In genomic region chr3:38707730-38708129, GRCh38 we compare ENCODE assay signal across 16 cellular contexts. TPM values are rescaled to one million over a fixed set of nuclear protein-coding genes. Genes with fewer than 3 reads are reported as not detected.
A peak's percentile ranks its signal among the peaks of the same experiment; 100 is the strongest.
DNase-seq lines count a peak whose midpoint lies in the region; ATAC-seq, FAIRE-seq and TF ChIP-seq lines count a peak whose summit lies in the region.
"Had no signal": no experiment of that assay in that cellular context is flagged by ENCODE, and none has a peak within 500 bp of the region (broad histone marks: within the 10 kb centered on the region; RNA-seq: fewer than 3 reads in every experiment).

No MANE protein-coding gene starts in this region.

- H3K4me1 Mint-ChIP-seq in activated naive CD8-positive, alpha-beta T cell treated with anti-CD3 and anti-CD28 coated beads, Interleukin-2, amount 50 U/mL, for 24 hours: no peaks in the 10 kb centered on the region

- no peak overlapping the region for H2BK120ac ChIP-seq in H1 (replicated peaks; ENCODE audit: low read depth, low read length)

- H3K4me1 ChIP-seq in heart right ventricle: no peaks in the 10 kb centered on the region
- no peaks in the 10 kb centered on the region for H3K4me1 ChIP-seq in Loucy (ENCODE audit: insufficient read depth, low read length, poor library complexity, severe bottlenecking)
- no peaks in the 10 kb centered on the region; a peak in 2 of 7 replicates for H3K4me1 ChIP-seq in H1 (replicated peaks in 1 of 4; ENCODE audit: control insufficient read depth in 3 of 4, insufficient read depth in 4 of 4, low read length in 3 of 4)
- no peaks in the 10 kb centered on the region for H3K4me1 ChIP-seq in testis
- no peaks in the 10 kb centered on the region for H3K4me1 ChIP-seq in uterus

- TF ChIP-seq POLR2A in H1 (IDR thresholded peaks at IDR 0.05; ENCODE audit: control extremely low read depth in 1 of 2, low read depth in 2 of 2, low read length in 2 of 2) (no peak), testis (IDR thresholded peaks at IDR 0.05) (no peak), uterus (IDR thresholded peaks at IDR 0.05) (no peak)

- peaks cover 0 to 4% (median 0%) of the 10 kb centered on the region in 7 donors for H3K27me3 ChIP-seq in heart right ventricle
- peaks cover 7% of the 10 kb centered on the region for H3K27me3 ChIP-seq in Loucy (ENCODE audit: insufficient read depth, low read length, poor library complexity, severe bottlenecking)
- H3K27me3 ChIP-seq in H1 (replicated peaks in 1 of 4; ENCODE audit: control insufficient read depth in 3 of 4, extremely low read depth in 1 of 4, insufficient read depth in 3 of 4, low read length in 3 of 4): no peaks in the 10 kb centered on the region
- H3K27me3 ChIP-seq in testis: no peaks in the 10 kb centered on the region
- H3K27me3 ChIP-seq in uterus: no peaks in the 10 kb centered on the region

- H3K14ac ChIP-seq in H1 (ENCODE audit: insufficient read length): no peak overlapping the region

- H2AK5ac ChIP-seq in H1 (ENCODE audit: low read depth, low read length): no peak overlapping the region

- no peak overlapping the region for H2BK15ac ChIP-seq in H1 (ENCODE audit: low read length)

- H3K27ac Mint-ChIP-seq in activated naive CD8-positive, alpha-beta T cell treated with anti-CD3 and anti-CD28 coated beads, Interleukin-2, amount 50 U/mL, for 24 hours: no peak overlapping the region
- H3K27ac Mint-ChIP-seq: effector memory CD8-positive, alpha-beta T cell; stimulated activated naive CD8-positive, alpha-beta T cell treated with anti-CD3 and anti-CD28 coated beads, Interleukin-15, Interleukin-2, amounts not matched to agents 100 ng/mL and 50 ng/mL, for 24 hours had no signal

- no peak overlapping the region for H2BK12ac ChIP-seq in H1 (ENCODE audit: low read depth, low read length)

- H3K27me3 Mint-ChIP-seq in activated naive CD8-positive, alpha-beta T cell treated with anti-CD3 and anti-CD28 coated beads, Interleukin-2, amount 50 U/mL, for 24 hours: peaks cover 18% of the 10 kb centered on the region

- H3K79me2 ChIP-seq in Loucy (ENCODE audit: insufficient read depth, low read length) (no peaks in the 10 kb centered on the region), H1 (ENCODE audit: control insufficient read depth in 1 of 2, insufficient read depth in 2 of 2, low read length in 2 of 2) (no peaks in the 10 kb centered on the region)

- H2BK5ac ChIP-seq in H1 (ENCODE audit: low read depth, low read length): no peak overlapping the region

- TF ChIP-seq EP300 in H1 (IDR thresholded peaks at IDR 0.05; ENCODE audit: borderline replicate concordance in 1 of 2, low read depth in 2 of 2, low read length in 2 of 2): no peak

- H3K9ac ChIP-seq in Loucy (ENCODE audit: low read depth, low read length, poor library complexity, severe bottlenecking) (no peak overlapping the region), H1 (replicated peaks in 1 of 4; ENCODE audit: extremely low read depth in 1 of 4, low read depth in 3 of 4, low read length in 3 of 4) (no peak overlapping the region)
- H3K9ac ChIP-seq: KMS-11 had no signal

- H4K5ac ChIP-seq in H1 (ENCODE audit: insufficient read length, low read depth, low read length): no peak overlapping the region

- no peak overlapping the region for H3K4me3 ChIP-seq in heart right ventricle
- no peak overlapping the region for H3K4me3 ChIP-seq in Loucy (ENCODE audit: low read length, poor library complexity, severe bottlenecking)
- H3K4me3 ChIP-seq in H1 (ENCODE audit: extremely low read depth in 1 of 4, insufficient read depth in 2 of 4, low read depth in 3 of 4, low read length in 4 of 4): no peak overlapping the region
- H3K4me3 ChIP-seq in testis: no peak overlapping the region
- no peak overlapping the region for H3K4me3 ChIP-seq in uterus

- no peak overlapping the region for H3K27ac ChIP-seq in heart right ventricle
- no peak overlapping the region for H3K27ac ChIP-seq in H1 (ENCODE audit: low read depth, low read length)
- no peak overlapping the region for H3K27ac ChIP-seq in testis
- H3K27ac ChIP-seq in uterus: no peak overlapping the region
- H3K27ac ChIP-seq: KMS-11 had no signal

- H4K91ac ChIP-seq in H1 (replicated peaks; ENCODE audit: insufficient read length, low read length): no peak overlapping the region

- H3K36me3 ChIP-seq in heart right ventricle (no peaks in the 10 kb centered on the region), Loucy (ENCODE audit: insufficient read depth, low read length) (no peaks in the 10 kb centered on the region), H1 (ENCODE audit: control insufficient read depth in 2 of 4, insufficient read depth in 4 of 4, low read length in 3 of 4) (no peaks in the 10 kb centered on the region), testis (ENCODE audit: low read depth, missing control alignments) (no peaks in the 10 kb centered on the region), uterus (no peaks in the 10 kb centered on the region)

- H3K18ac ChIP-seq in H1 (ENCODE audit: extremely low read depth, low read length): no peak overlapping the region

- H2BK20ac ChIP-seq in H1 (ENCODE audit: low read length): no peak overlapping the region

- DNase-seq in heart right ventricle (no peak), cardiac septum (ENCODE audit: low spot score) (no peak), H1 (ENCODE audit: low read depth in 1 of 2, low spot score in 2 of 2) (no peak), testis (peak; percentile 18), uterus (no peak)
- no peak for DNase-seq in activated naive CD8-positive, alpha-beta T cell treated with anti-CD3 and anti-CD28 coated beads, Interleukin-2, amount 50 U/mL, for 24 hours
- DNase-seq in activated CD4-positive, alpha-beta T cell treated with anti-CD3 and anti-CD28 coated beads, Interleukin-2, amount 50 U/mL, for 1 hour: no peak
- DNase-seq: C1 segment of cervical spinal cord; effector memory CD8-positive, alpha-beta T cell; NCI-H69; stimulated activated CD4-positive, alpha-beta T cell treated with anti-CD3 and anti-CD28 coated beads, Interleukin-15, amount 100 ng/mL, for 24 hours; T1000 had no signal

- H3K36me3 Mint-ChIP-seq in activated naive CD8-positive, alpha-beta T cell treated with anti-CD3 and anti-CD28 coated beads, Interleukin-2, amount 50 U/mL, for 24 hours (ENCODE audit: low read depth): no peaks in the 10 kb centered on the region

- ATAC-seq in heart right ventricle: no peak
- no peak for ATAC-seq in activated naive CD8-positive, alpha-beta T cell treated with anti-CD3 and anti-CD28 coated beads, Interleukin-2, amount 50 U/mL, for 24 hours
- ATAC-seq: effector memory CD8-positive, alpha-beta T cell had no signal

- no peak overlapping the region for H3K56ac ChIP-seq in H1 (replicated peaks; ENCODE audit: insufficient read length, low read depth, low read length)

- no peaks in the 10 kb centered on the region for H3F3A ChIP-seq in Loucy (ENCODE audit: low read depth)

- TF ChIP-seq RAD21 in H1 (IDR thresholded peaks at IDR 0.05 in 1 of 2, conservative IDR thresholded peaks at IDR 0.05 in 1 of 2; ENCODE audit: low read depth in 2 of 2, low read length in 2 of 2): peak; percentile 29 to 45; a peak in 3 of 4 replicates

- H3K9me3 ChIP-seq in heart right ventricle (no peaks in the 10 kb centered on the region), Loucy (ENCODE audit: insufficient read depth, low read depth, low read length) (no peaks in the 10 kb centered on the region), H1 (ENCODE audit: insufficient read depth in 2 of 2, low read depth in 1 of 2, low read length in 1 of 2) (no peaks in the 10 kb centered on the region), testis (no peaks in the 10 kb centered on the region), uterus (no peaks in the 10 kb centered on the region)

- no peaks in the 10 kb centered on the region for H3K9me3 Mint-ChIP-seq in activated naive CD8-positive, alpha-beta T cell treated with anti-CD3 and anti-CD28 coated beads, Interleukin-2, amount 50 U/mL, for 24 hours
- H3K9me3 Mint-ChIP-seq: effector memory CD8-positive, alpha-beta T cell; stimulated activated naive CD8-positive, alpha-beta T cell treated with anti-CD3 and anti-CD28 coated beads, Interleukin-15, Interleukin-2, amounts not matched to agents 100 ng/mL and 50 ng/mL, for 24 hours had no signal

- H2AFZ ChIP-seq in Loucy (ENCODE audit: low read length) (no peak overlapping the region), H1 (ENCODE audit: low read length) (no peak overlapping the region)

- no peak overlapping the region for H4K8ac ChIP-seq in H1 (ENCODE audit: extremely low read depth, insufficient read depth, low read length)

- peak in 5 of 9 donors; percentile 12 to 35 (median 27) for TF ChIP-seq CTCF in heart right ventricle (IDR thresholded peaks at IDR 0.05)
- TF ChIP-seq CTCF in Loucy (conservative IDR thresholded peaks at IDR 0.05; ENCODE audit: low read length): peak; percentile 70
- TF ChIP-seq CTCF in H1 (IDR thresholded peaks at IDR 0.05; ENCODE audit: control extremely low read depth in 1 of 3, insufficient read depth in 1 of 3, low read depth in 1 of 3, low read length in 3 of 3): peak; percentile 52 to 67 (median 64)
- TF ChIP-seq CTCF in testis (IDR thresholded peaks at IDR 0.05): no peak
- no peak for TF ChIP-seq CTCF in uterus (IDR thresholded peaks at IDR 0.05)

- intact Hi-C loops in heart right ventricle (cut with DNase I) (no loop called here), cardiac septum (cut with DNase I) (no loop called here), testis (cut with DNase I; ENCODE audit: low total_unique reads) (no loop called here), uterus (cut with DNase I; ENCODE audit: low total_unique reads) (no loop called here)

- no peaks in the 10 kb centered on the region for H3K79me1 ChIP-seq in H1 (ENCODE audit: low read depth, low read length)

- no peak overlapping the region for H3K4me2 ChIP-seq in Loucy (ENCODE audit: low read depth, low read length, poor library complexity, severe bottlenecking)
- no peak overlapping the region for H3K4me2 ChIP-seq in H1 (ENCODE audit: insufficient read depth in 1 of 2, low read depth in 2 of 2, low read length in 2 of 2)
- H3K4me2 ChIP-seq: KMS-11 had no signal

- no peak overlapping the region for H3K4ac ChIP-seq in H1 (replicated peaks; ENCODE audit: insufficient read length, low read depth, low read length)

- no peaks in the 10 kb centered on the region for H3K9me2 ChIP-seq in Loucy (replicated peaks; ENCODE audit: low read depth, low read length)

- 15 to 30% methylated on average over 1 of the region's 1 CpG for WGBS in heart right ventricle, 2 donors
- 25% methylated on average over 1 of the region's 1 CpG; no CpG with 5 or more reads in 1 of the 2 experiments for WGBS in H1 (ENCODE audit: extremely low coverage in 1 of 2, insufficient coverage in 1 of 2, insufficient read length in 1 of 2, insufficient replicate concordance in 2 of 2, low coverage in 1 of 2, low lambda C conversion rate in 2 of 2, missing lambda C conversion rate in 1 of 2), 2 experiments
- 20 to 21% methylated on average over 1 of the region's 1 CpG for WGBS in testis, 2 donors

- no peak overlapping the region for H3K4me3 Mint-ChIP-seq in activated naive CD8-positive, alpha-beta T cell treated with anti-CD3 and anti-CD28 coated beads, Interleukin-2, amount 50 U/mL, for 24 hours
- H3K4me3 Mint-ChIP-seq: effector memory CD8-positive, alpha-beta T cell; stimulated activated naive CD8-positive, alpha-beta T cell treated with anti-CD3 and anti-CD28 coated beads, Interleukin-15, Interleukin-2, amounts not matched to agents 100 ng/mL and 50 ng/mL, for 24 hours had no signal

- no peaks in the 10 kb centered on the region for H4K20me1 ChIP-seq in Loucy (ENCODE audit: insufficient read depth, low read length, poor library complexity, severe bottlenecking)
- H4K20me1 ChIP-seq in H1 (replicated peaks in 1 of 2; ENCODE audit: control insufficient read depth in 1 of 2, insufficient read depth in 2 of 2, low read length in 2 of 2): no peaks in the 10 kb centered on the region

- FAIRE-seq in H1 (lab: Jason Lieb, UNC): peak; percentile 48

- H3K23me2 ChIP-seq in H1 (ENCODE audit: low read depth, low read length): no peaks in the 10 kb centered on the region

- CTCF ChIA-PET in H1 (lab: Charles Lee; ENCODE audit: partially characterized antibody): interaction anchor here (0.6 to 1.1 kb wide), 8 partner anchors 13 to 508 kb away, joined by 3 to 4 read pairs (median 3); no protein-coding TSS in a partner anchor

- POLR2A ChIA-PET in H1 (lab: Charles Lee; ENCODE audit: partially characterized antibody): no interaction called here

- no peak overlapping the region for H3K23ac ChIP-seq in H1 (ENCODE audit: insufficient read length)

RNA-seq across cellular contexts. Expression of gene SCN5A, which starts 58.2 kb away (rescaled TPM):
- 100 to 1,000 TPM; 122 to 254 (median 182) TPM for total RNA-seq in heart right ventricle
- 10 to 100 TPM; 29.9 to 61.5 TPM for polyA plus RNA-seq in heart right ventricle
- 166 TPM for total RNA-seq in cardiac septum
- 11.4 and 16.5 TPM in 2 replicates for total RNA-seq in H1 (2021; fragmentation: NEBNext Ultra II Directional; extraction: Animal tissue kit (Norgen Biotek cat#: 25700))
- 4.8 and 6.8 TPM in 2 replicates for polyA plus RNA-seq in H1 (2011; rRNA removed)
- 4.0 TPM for polyA plus RNA-seq in H1 (2011; cell fraction: cytosol; rRNA removed)
- polyA plus RNA-seq in H1 (2011; cell fraction: nucleus; rRNA removed): 14.7 TPM
- polyA plus RNA-seq in H1 (2012, experiment 1 of 2): 4.1 to 5.5 TPM (median 4.6 TPM) in 4 replicates
- 2.6 TPM for polyA plus RNA-seq in H1 (2012, experiment 2 of 2)
- polyA plus RNA-seq in H1 (2013, experiment 1 of 2): 5.3 TPM
- 5.8 TPM for polyA plus RNA-seq in H1 (2013, experiment 2 of 2)
- polyA minus RNA-seq in H1 (2011; rRNA and poly(A)+ RNA removed): 12.6 and 14.0 TPM in 2 replicates
- 5.4 TPM for polyA minus RNA-seq in H1 (2011; cell fraction: cytosol; rRNA and poly(A)+ RNA removed)
- 14.3 TPM for polyA minus RNA-seq in H1 (2011; cell fraction: nucleus; rRNA and poly(A)+ RNA removed)
- total RNA-seq in testis: under 1 TPM; 0.63 to 0.99 TPM
- polyA plus RNA-seq in testis (ENCODE audit: insufficient read depth, low read depth, low replicate concordance): 0.73 TPM
- 1 to 10 TPM in 2 of 4 donors, under 1 TPM in 1, not detected in 1; under 0.01 to 3.2 (median 1.6) TPM for total RNA-seq in uterus
- polyA plus RNA-seq: neural cell had no signal

Comparison
In these comparisons a context has a peak if more than half of its experiments do, and no peak if none do; other contexts are left out.
1. CTCF ChIP-seq: peak in heart right ventricle (5 of 9), Loucy (single experiment) and H1 (3 of 3); none in testis (0 of 3) and uterus (0 of 4).